ENCODE assay signal across 36 cellular contexts in genomic region chr6:168785720-168786511, GRCh38.
"Had no signal": no experiment of that assay in that cellular context is flagged by ENCODE, and none has a peak within 500 bp of the region (broad histone marks: within the 10 kb centered on the region; RNA-seq: fewer than 3 reads in every experiment).

No MANE protein-coding gene starts in this region.

- H3K4me1 ChIP-seq: adrenal gland, body of pancreas, colonic mucosa, gastrocnemius medialis, prostate gland, sigmoid colon, uterus had no signal

- H3K36me3 ChIP-seq: adrenal gland, cardiac muscle cell, colonic mucosa, gastrocnemius medialis, neutrophil, ovary, prostate gland, sigmoid colon, uterus, WERI-Rb-1 had no signal

- H3K4me2 ChIP-seq: smooth muscle cell had no signal

- H3K27me3 ChIP-seq: adrenal gland, body of pancreas, cardiac muscle cell, colonic mucosa, gastrocnemius medialis, neutrophil, ovary, sigmoid colon, uterus had no signal

- H3K27ac ChIP-seq: adrenal gland, body of pancreas, cardiac muscle cell, colonic mucosa, gastrocnemius medialis, neutrophil, ovary, prostate gland, sigmoid colon, uterus, WERI-Rb-1 had no signal

- DNase-seq: activated CD4-positive, alpha-beta memory T cell treated with anti-CD3 and anti-CD28 coated beads for 36 hours; activated CD4-positive, alpha-beta T cell treated with anti-CD3 and anti-CD28 coated beads, Interleukin-2, amount 10 ng/mL, durations not matched to agents 24 days and 14 days; activated CD4-positive, CD25-positive, alpha-beta regulatory T cell treated with anti-CD3 and anti-CD28 coated beads, Interleukin-2, amount 50 U/mL, for 72 hours; activated CD8-positive, alpha-beta memory T cell treated with anti-CD3 and anti-CD28 coated beads, Interleukin-2, amount 50 U/mL, for 4 hours; activated effector memory CD4-positive, alpha-beta T cell treated with anti-CD3 and anti-CD28 coated beads, Interleukin-2, amount 50 U/mL, for 16 hours; activated naive CD4-positive, alpha-beta T cell treated with anti-CD3 and anti-CD28 coated beads for 36 hours; activated naive CD8-positive, alpha-beta T cell treated with anti-CD3 and anti-CD28 coated beads for 36 hours; activated T-cell treated with anti-CD3 and anti-CD28 coated beads, Interleukin-2, amount 50 U/mL, for 1 hour; aorta; body of pancreas; cerebellar nuclear complex; colonic mucosa; effector CD8-positive, alpha-beta T cell; gastrocnemius medialis; glutamatergic neuron; left cardiac atrium; left ventricle myocardium superior; ovary; retina; sigmoid colon; stimulated activated CD4-positive, alpha-beta T cell treated with anti-CD3 and anti-CD28 coated beads, Interleukin-1b, Interleukin-23, amount 100 ng/mL, for 48 hours; stimulated activated CD4-positive, alpha-beta T cell treated with anti-CD3 and anti-CD28 coated beads, Interleukin-4, amount 100 ng/mL, for 4 hours; stimulated activated CD8-positive, alpha-beta memory T cell treated with anti-CD3 and anti-CD28 coated beads, Interleukin-4, amount 100 ng/mL, for 48 hours; stimulated activated naive CD8-positive, alpha-beta T cell treated with anti-CD3 and anti-CD28 coated beads, Interleukin-15, amount 100 ng/mL, for 72 hours; substantia nigra; uterus; WERI-Rb-1 had no signal

- H3K9me3 Mint-ChIP-seq: activated CD4-positive, alpha-beta memory T cell treated with anti-CD3 and anti-CD28 coated beads for 36 hours; activated CD4-positive, alpha-beta T cell treated with anti-CD3 and anti-CD28 coated beads, Interleukin-2, amount 10 ng/mL, durations not matched to agents 24 days and 14 days; activated naive CD4-positive, alpha-beta T cell treated with anti-CD3 and anti-CD28 coated beads for 36 hours; activated naive CD8-positive, alpha-beta T cell treated with anti-CD3 and anti-CD28 coated beads for 36 hours; activated T-helper 1 cell treated with anti-CD3 and anti-CD28 coated beads, Interleukin-12 subunit alpha, Interleukin-12 subunit beta, Interleukin-2, Interleukin-4 antibody, amounts not matched to agents 30 ng/mL and 10 ng/mL and 1 ng/mL, durations not matched to agents 14 hours and 24 hours and 36 hours; stimulated activated memory B cell treated with anti-CD40 and anti-IgM and Interleukin-4, amounts not matched to agents 10 μg/mL and 1 μg/mL and 100 μg/mL, for 72 hours; stimulated activated naive CD8-positive, alpha-beta T cell treated with anti-CD3 and anti-CD28 coated beads, Interleukin-15, amount 100 ng/mL, for 72 hours; type B pancreatic cell had no signal

- H3K27ac Mint-ChIP-seq: activated CD4-positive, alpha-beta memory T cell treated with anti-CD3 and anti-CD28 coated beads for 36 hours; activated CD4-positive, alpha-beta T cell treated with anti-CD3 and anti-CD28 coated beads, Interleukin-2, amount 10 ng/mL, durations not matched to agents 24 days and 14 days; activated naive CD4-positive, alpha-beta T cell treated with anti-CD3 and anti-CD28 coated beads for 36 hours; activated naive CD8-positive, alpha-beta T cell treated with anti-CD3 and anti-CD28 coated beads for 36 hours; activated T-helper 1 cell treated with anti-CD3 and anti-CD28 coated beads, Interleukin-12 subunit alpha, Interleukin-12 subunit beta, Interleukin-2, Interleukin-4 antibody, amounts not matched to agents 30 ng/mL and 10 ng/mL and 1 ng/mL, durations not matched to agents 14 hours and 24 hours and 36 hours; nephron; stimulated activated memory B cell treated with anti-CD40 and anti-IgM and Interleukin-4, amounts not matched to agents 10 μg/mL and 1 μg/mL and 100 μg/mL, for 72 hours; stimulated activated naive CD8-positive, alpha-beta T cell treated with anti-CD3 and anti-CD28 coated beads, Interleukin-15, amount 100 ng/mL, for 72 hours; type B pancreatic cell had no signal

- H3K4me1 Mint-ChIP-seq: activated CD4-positive, alpha-beta T cell treated with anti-CD3 and anti-CD28 coated beads, Interleukin-2, amount 10 ng/mL, durations not matched to agents 24 days and 14 days; activated naive CD8-positive, alpha-beta T cell treated with anti-CD3 and anti-CD28 coated beads for 36 hours; stimulated activated memory B cell treated with anti-CD40 and anti-IgM and Interleukin-4, amounts not matched to agents 10 μg/mL and 1 μg/mL and 100 μg/mL, for 72 hours; stimulated activated naive CD8-positive, alpha-beta T cell treated with anti-CD3 and anti-CD28 coated beads, Interleukin-15, amount 100 ng/mL, for 72 hours had no signal

- H3K27me3 Mint-ChIP-seq: activated CD4-positive, alpha-beta T cell treated with anti-CD3 and anti-CD28 coated beads, Interleukin-2, amount 10 ng/mL, durations not matched to agents 24 days and 14 days; activated naive CD8-positive, alpha-beta T cell treated with anti-CD3 and anti-CD28 coated beads for 36 hours; stimulated activated memory B cell treated with anti-CD40 and anti-IgM and Interleukin-4, amounts not matched to agents 10 μg/mL and 1 μg/mL and 100 μg/mL, for 72 hours had no signal

- H3K4me3 ChIP-seq: adrenal gland, body of pancreas, cardiac muscle cell, colonic mucosa, gastrocnemius medialis, ovary, prostate gland, sigmoid colon, smooth muscle cell, uterus had no signal

- ATAC-seq: body of pancreas; gastrocnemius medialis; left ventricle myocardium superior; stimulated activated memory B cell treated with anti-CD40 and anti-IgM and Interleukin-4, amounts not matched to agents 10 μg/mL and 1 μg/mL and 100 μg/mL, for 72 hours; stimulated activated naive CD8-positive, alpha-beta T cell treated with anti-CD3 and anti-CD28 coated beads, Interleukin-15, amount 100 ng/mL, for 72 hours had no signal

- H3K4me3 Mint-ChIP-seq: activated CD4-positive, alpha-beta memory T cell treated with anti-CD3 and anti-CD28 coated beads for 36 hours; activated CD4-positive, alpha-beta T cell treated with anti-CD3 and anti-CD28 coated beads, Interleukin-2, amount 10 ng/mL, durations not matched to agents 24 days and 14 days; activated naive CD4-positive, alpha-beta T cell treated with anti-CD3 and anti-CD28 coated beads for 36 hours; activated naive CD8-positive, alpha-beta T cell treated with anti-CD3 and anti-CD28 coated beads for 36 hours; activated T-helper 1 cell treated with anti-CD3 and anti-CD28 coated beads, Interleukin-12 subunit alpha, Interleukin-12 subunit beta, Interleukin-2, Interleukin-4 antibody, amounts not matched to agents 30 ng/mL and 10 ng/mL and 1 ng/mL, durations not matched to agents 14 hours and 24 hours and 36 hours; nephron; stimulated activated memory B cell treated with anti-CD40 and anti-IgM and Interleukin-4, amounts not matched to agents 10 μg/mL and 1 μg/mL and 100 μg/mL, for 72 hours; stimulated activated naive CD8-positive, alpha-beta T cell treated with anti-CD3 and anti-CD28 coated beads, Interleukin-15, amount 100 ng/mL, for 72 hours; type B pancreatic cell had no signal

- H3K36me3 Mint-ChIP-seq: activated CD4-positive, alpha-beta memory T cell treated with anti-CD3 and anti-CD28 coated beads for 36 hours; activated naive CD8-positive, alpha-beta T cell treated with anti-CD3 and anti-CD28 coated beads for 36 hours; stimulated activated memory B cell treated with anti-CD40 and anti-IgM and Interleukin-4, amounts not matched to agents 10 μg/mL and 1 μg/mL and 100 μg/mL, for 72 hours; type B pancreatic cell had no signal

- H3K9me3 ChIP-seq: adrenal gland, body of pancreas, colonic mucosa, gastrocnemius medialis, neutrophil, ovary, prostate gland, sigmoid colon, uterus had no signal
